ENCODE assay signal across 8 cellular contexts in the genomic region with DNA sequence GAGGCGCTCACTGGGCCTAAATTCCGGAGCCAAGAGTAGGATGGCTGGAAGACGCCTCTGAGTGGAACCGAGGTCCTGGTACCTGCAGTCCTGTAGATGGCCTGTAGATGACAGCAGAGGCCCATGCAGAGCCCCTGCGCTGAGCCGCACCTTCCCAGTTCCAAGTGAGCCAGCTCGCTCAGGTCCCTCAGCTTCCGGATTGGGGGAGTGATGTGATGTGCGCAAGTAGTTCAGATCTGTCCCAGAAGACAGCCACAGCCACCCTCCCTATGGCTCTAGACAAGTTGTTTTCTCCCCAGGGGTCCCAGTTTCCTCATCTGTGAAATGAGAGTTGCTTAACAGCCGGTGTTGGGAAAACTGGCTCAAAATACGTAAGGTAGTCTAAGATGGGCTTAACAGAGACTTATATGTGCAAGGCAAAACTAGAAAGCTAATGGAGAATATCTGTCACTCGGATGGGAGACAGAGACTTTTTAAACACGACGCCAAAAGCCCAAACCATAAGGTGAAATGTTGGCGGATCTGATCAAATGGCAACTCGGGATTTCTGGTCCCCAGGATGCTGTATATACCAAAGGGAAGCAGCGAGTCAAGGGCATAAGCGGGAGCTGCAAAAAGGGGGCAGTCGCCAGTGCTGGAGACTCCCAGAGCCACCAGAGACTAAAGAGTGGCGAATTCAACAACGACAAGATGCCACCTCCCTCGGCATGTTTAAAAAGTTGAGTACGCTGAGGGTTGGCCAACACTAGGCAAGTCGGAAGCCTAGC. TPM values are rescaled to one million over a fixed set of nuclear protein-coding genes. Genes with fewer than 3 reads are reported as not detected.
A peak's percentile ranks its signal among the peaks of the same experiment; 100 is the strongest.
DNase-seq lines count a peak whose midpoint lies in the region; ATAC-seq and TF ChIP-seq lines count a peak whose summit lies in the region.

No MANE protein-coding gene starts in this region.

- no peak overlapping the region for H2AK5ac ChIP-seq in IMR-90 (ENCODE audit: low read depth, low read length)

- H3K9ac ChIP-seq in IMR-90 (ENCODE audit: low read depth, low read length): peak overlapping the region; percentile 47

- no peak overlapping the region for H4K91ac ChIP-seq in IMR-90 (ENCODE audit: insufficient read depth, low read depth, low read length)

- peak in 12 of 14 donors; percentile 33 to 77 (median 70) for DNase-seq in C1 segment of cervical spinal cord (lab: John Stamatoyannopoulos, UW)
- DNase-seq in IMR-90: peak; percentile 79
- DNase-seq in OCI-M1 (lab: John Stamatoyannopoulos, UW): peak; percentile 84
- DNase-seq in activated T-cell treated with anti-CD3 and anti-CD28 coated beads for 48 hours (ENCODE audit: low read depth): peak; percentile 79
- DNase-seq in epithelial cell of proximal tubule (ENCODE audit: low read depth): no peak
- DNase-seq in mucosa of descending colon: peak; percentile 89 to 90 (median 90)
- peak; percentile 58 to 71 for DNase-seq in stimulated activated CD8-positive, alpha-beta memory T cell treated with anti-CD3 and anti-CD28 coated beads, Interleukin-4, amount 100 ng/mL, for 1 hour (ENCODE audit: low read depth in 2 of 2, low spot score in 1 of 2)

- BruUV-seq in IMR-90 (replicated peaks; lab: Mats Ljungman, UMichigan): no TSS peak

- intact Hi-C loops in IMR-90 (cut with micrococcal nuclease): loop anchor here (1.0 to 10.0 kb wide), 9 partner anchors 36 to 1049 kb away; a partner anchor contains a TSS
- intact Hi-C loops in mucosa of descending colon (cut with DNase I, micrococcal nuclease): loop anchor here in 1 of 2 donors (5.0 kb wide), 1 partner anchor 766 kb away; no protein-coding TSS in a partner anchor

- H3K27me3 ChIP-seq in IMR-90 (ENCODE audit: control insufficient read depth, insufficient read depth, low read length): no peaks in the 10 kb centered on the region

- no peak overlapping the region for H2BK15ac ChIP-seq in IMR-90 (ENCODE audit: low read depth, low read length)

- no peak overlapping the region for H3K56ac ChIP-seq in IMR-90 (ENCODE audit: extremely low read depth, insufficient read depth, low read length)

- peak overlapping the region; percentile 96 for H2AFZ ChIP-seq in IMR-90 (replicated peaks; ENCODE audit: low read length, poor library complexity)

- 0 out of 2 replicates have a peak, but pooled peaks have one; percentile 31 for TF ChIP-seq POLR2A in IMR-90 (IDR thresholded peaks at IDR 0.05; ENCODE audit: low read depth, low read length)

- no peak overlapping the region for H3K14ac ChIP-seq in IMR-90 (replicated peaks; ENCODE audit: low read depth, low read length)

- H3K36me3 ChIP-seq in IMR-90 (ENCODE audit: control insufficient read depth, insufficient read depth, low read length) (no peaks in the 10 kb centered on the region), mucosa of descending colon (ENCODE audit: low read depth) (no peaks in the 10 kb centered on the region)

- no peak overlapping the region for H2BK20ac ChIP-seq in IMR-90 (ENCODE audit: low read depth, low read length)

- POLR2A ChIA-PET in IMR-90 (lab: Charles Lee; ENCODE audit: unreplicated experiment): interaction anchor here (0.7 kb wide), 1 partner anchor 14 kb away, joined by 4 read pairs; no protein-coding TSS in a partner anchor

- no peak overlapping the region for H3K18ac ChIP-seq in IMR-90 (ENCODE audit: low read depth, low read length)

- H4K20me1 ChIP-seq in IMR-90 (ENCODE audit: insufficient read depth, low read length): no peaks in the 10 kb centered on the region; the same call in 1 of the 2 replicates

- peaks cover 7 to 13% of the 10 kb centered on the region in 2 experiments; a peak in 3 of 4 replicates for H3K79me1 ChIP-seq in IMR-90 (ENCODE audit: low read depth in 1 of 2, low read length in 2 of 2)

- H4K5ac ChIP-seq in IMR-90 (ENCODE audit: low read depth, low read length): no peak overlapping the region; the same call in 1 of the 2 replicates

- ATAC-seq in GM19438 (IDR thresholded peaks at IDR 0.05; ENCODE audit: low read depth, unreplicated experiment): peak; percentile 30
- peak; percentile 52 for ATAC-seq in IMR-90 (ENCODE audit: low read depth)
- peak; percentile 60 for ATAC-seq in mucosa of descending colon

- H3K4me3 ChIP-seq in IMR-90 (ENCODE audit: insufficient read depth, low read depth, low read length) (peak overlapping the region; percentile 61), epithelial cell of proximal tubule (ENCODE audit: low read depth, low read length) (peak overlapping the region; percentile 77), mucosa of descending colon (no peak overlapping the region)

- peak overlapping the region; percentile 63 for H3K4ac ChIP-seq in IMR-90 (ENCODE audit: low read depth, low read length)

- dilution Hi-C loops in IMR-90 (cut with HindIII; ENCODE audit: low sequenced_read_pairs, unreplicated experiment): no loop called here

- no peak overlapping the region for H2BK5ac ChIP-seq in IMR-90 (ENCODE audit: low read depth, low read length, poor library complexity, severe bottlenecking)

- 3% methylated on average over 12 of the region's 24 CpGs; no CpG with 5 or more reads in 1 of the 2 experiments for WGBS in IMR-90 (ENCODE audit: extremely low coverage in 2 of 2, insufficient read length in 1 of 2), 2 experiments

- CTCF ChIA-PET in IMR-90 (lab: Yijun Ruan, JAX): interaction anchor here (0.5 to 2.2 kb wide), 29 partner anchors 10 to 1326 kb away, joined by 3 to 17 read pairs (median 3); a partner anchor contains a TSS

- H3K4me1 ChIP-seq in IMR-90 (ENCODE audit: control insufficient read depth, insufficient read depth, low read length) (peaks cover 6% of the 10 kb centered on the region), mucosa of descending colon (ENCODE audit: low read depth) (peaks cover 22% of the 10 kb centered on the region)

- peak overlapping the region; percentile 93 for H3K4me2 ChIP-seq in IMR-90 (ENCODE audit: low read depth, low read length)

- peak; percentile 100 for TF ChIP-seq RAD21 in IMR-90 (IDR thresholded peaks at IDR 0.05; ENCODE audit: low read length)

- no peaks in the 10 kb centered on the region for H3K9me3 ChIP-seq in IMR-90 (ENCODE audit: control insufficient read depth, insufficient read depth, low read length)
- no peaks in the 10 kb centered on the region for H3K9me3 ChIP-seq in mucosa of descending colon

- 0 out of 2 replicates have a peak overlapping the region, but pooled peaks have one; percentile 18 for H3K23ac ChIP-seq in IMR-90 (ENCODE audit: low read depth, low read length)

- H2BK120ac ChIP-seq in IMR-90 (ENCODE audit: low read depth, low read length): no peak overlapping the region

- TF ChIP-seq CTCF in IMR-90 (conservative IDR thresholded peaks at IDR 0.05; ENCODE audit: low read depth, low read length) (peak; percentile 99), epithelial cell of proximal tubule (conservative IDR thresholded peaks at IDR 0.05; ENCODE audit: low read depth, low read length) (peak; percentile 100), mucosa of descending colon (IDR thresholded peaks at IDR 0.05) (peak; percentile 96)

- peak overlapping the region; percentile 3 to 79 for H4K8ac ChIP-seq in IMR-90 (ENCODE audit: low read depth in 2 of 2, low read length in 2 of 2)

- peak overlapping the region; percentile 19 for H3K27ac ChIP-seq in IMR-90 (ENCODE audit: insufficient read depth, low read length)

- H3K9me1 ChIP-seq in IMR-90 (ENCODE audit: insufficient read depth, low read length): peaks cover 2% of the 10 kb centered on the region; the same call in 1 of the 2 replicates

- in situ Hi-C loops in IMR-90 (cut with MboI; ENCODE audit: low sequenced_read_pairs): loop anchor here (5.0 to 25.0 kb wide), 2 partner anchors 756 to 1071 kb away; no protein-coding TSS in a partner anchor

- peak overlapping the region; percentile 37 for H2AK9ac ChIP-seq in IMR-90 (replicated peaks; ENCODE audit: low read depth, low read length, poor library complexity)

RNA-seq across cellular contexts. Expression of a gene that starts 0.8 kb away (rescaled TPM):
- 48.3 and 57.2 TPM in 2 replicates for total RNA-seq in IMR-90 (2012; rRNA removed)
- 38.3 and 43.8 TPM in 2 replicates for polyA plus RNA-seq in IMR-90 (2012; rRNA removed)
- polyA plus RNA-seq in IMR-90 (2012; cell fraction: cytosol; rRNA removed): 29.7 and 33.1 TPM in 2 replicates
- polyA plus RNA-seq in IMR-90 (2012; cell fraction: nucleus; rRNA removed; ENCODE audit: low replicate concordance): 23.5 and 28.3 TPM in 2 replicates
- total RNA-seq in epithelial cell of proximal tubule: 117 and 131 TPM in 2 replicates
- total RNA-seq in mucosa of descending colon: 10 to 100 TPM; 21.5 to 33.5 (median 25.5) TPM

RNA-seq across cellular contexts. Expression of a gene that starts 4.6 kb away (rescaled TPM):
- total RNA-seq in IMR-90 (2012; rRNA removed) (0.83 and 0.90 TPM in 2 replicates), epithelial cell of proximal tubule (1.8 and 3.8 TPM in 2 replicates), mucosa of descending colon (10 to 100 TPM; 12.7 to 21.4 (median 19.2) TPM)
- polyA plus RNA-seq in IMR-90 (2012; rRNA removed): 4.0 and 4.6 TPM in 2 replicates
- 2.3 and 5.7 TPM in 2 replicates for polyA plus RNA-seq in IMR-90 (2012; cell fraction: cytosol; rRNA removed)
- polyA plus RNA-seq in IMR-90 (2012; cell fraction: nucleus; rRNA removed; ENCODE audit: low replicate concordance): 3.0 and 6.5 TPM in 2 replicates

RNA-seq across cellular contexts. Expression of a gene that starts 46.9 kb away (rescaled TPM):
- total RNA-seq in IMR-90 (2012; rRNA removed) (12.5 and 17.2 TPM in 2 replicates), epithelial cell of proximal tubule (11.3 and 13.7 TPM in 2 replicates), mucosa of descending colon (10 to 100 TPM; 19.7 to 29.9 (median 22.6) TPM)
- polyA plus RNA-seq in IMR-90 (2012; rRNA removed): 20.6 and 20.8 TPM in 2 replicates
- polyA plus RNA-seq in IMR-90 (2012; cell fraction: cytosol; rRNA removed): 15.0 and 16.7 TPM in 2 replicates
- 99.7 and 105 TPM in 2 replicates for polyA plus RNA-seq in IMR-90 (2012; cell fraction: nucleus; rRNA removed; ENCODE audit: low replicate concordance)

RNA-seq across cellular contexts. Expression of a gene that starts 48.6 kb away (rescaled TPM):
- total RNA-seq in IMR-90 (2012; rRNA removed): 6.8 and 6.9 TPM in 2 replicates
- polyA plus RNA-seq in IMR-90 (2012; rRNA removed): 10.6 and 10.9 TPM in 2 replicates
- 9.5 and 9.9 TPM in 2 replicates for polyA plus RNA-seq in IMR-90 (2012; cell fraction: cytosol; rRNA removed)
- 29.0 and 30.6 TPM in 2 replicates for polyA plus RNA-seq in IMR-90 (2012; cell fraction: nucleus; rRNA removed; ENCODE audit: low replicate concordance)
- 4.3 and 8.9 TPM in 2 replicates for total RNA-seq in epithelial cell of proximal tubule
- total RNA-seq in mucosa of descending colon: 10 to 100 TPM in 1 of 3 donors, 1 to 10 TPM in 2; 1.5 to 14.1 (median 2.5) TPM

RNA-seq across cellular contexts. Expression of a gene that starts 58.5 kb away (rescaled TPM):
- total RNA-seq in IMR-90 (2012; rRNA removed): under 0.01 TPM in 2 replicates
- polyA plus RNA-seq in IMR-90 (2012; rRNA removed): 0.10 and 0.12 TPM in 2 replicates
- polyA plus RNA-seq in IMR-90 (2012; cell fraction: cytosol; rRNA removed): 0.01 and 0.07 TPM in 2 replicates
- 0.33 and 0.38 TPM in 2 replicates for polyA plus RNA-seq in IMR-90 (2012; cell fraction: nucleus; rRNA removed; ENCODE audit: low replicate concordance)
- 0.43 and 0.52 TPM in 2 replicates for total RNA-seq in epithelial cell of proximal tubule
- total RNA-seq in mucosa of descending colon: 1 to 10 TPM in 1 of 3 donors, under 1 TPM in 2; 0.17 to 6.1 (median 0.20) TPM
